ENCODE assay signal across 1 cellular context in genomic region chr3:37511357-37511970, GRCh38.
TF ChIP-seq lines count a peak whose summit lies in the region.

No MANE protein-coding gene starts in this region.

TF ChIP-seq in K562, 482 proteins besides CTCF, POLR2A, EP300 and RAD21:
- TF ChIP-seq ZNF512 (tag; IDR thresholded peaks at IDR 0.05) (peak; percentile 87), TEAD4 (IDR thresholded peaks at IDR 0.05; ENCODE audit: low read length) (no peak), TEAD4 (CRISPR knock-in tag; IDR thresholded peaks at IDR 0.05; ENCODE audit: borderline replicate concordance) (no peak)
